18 cellular contexts compared by ENCODE assay signal in the genomic region with DNA sequence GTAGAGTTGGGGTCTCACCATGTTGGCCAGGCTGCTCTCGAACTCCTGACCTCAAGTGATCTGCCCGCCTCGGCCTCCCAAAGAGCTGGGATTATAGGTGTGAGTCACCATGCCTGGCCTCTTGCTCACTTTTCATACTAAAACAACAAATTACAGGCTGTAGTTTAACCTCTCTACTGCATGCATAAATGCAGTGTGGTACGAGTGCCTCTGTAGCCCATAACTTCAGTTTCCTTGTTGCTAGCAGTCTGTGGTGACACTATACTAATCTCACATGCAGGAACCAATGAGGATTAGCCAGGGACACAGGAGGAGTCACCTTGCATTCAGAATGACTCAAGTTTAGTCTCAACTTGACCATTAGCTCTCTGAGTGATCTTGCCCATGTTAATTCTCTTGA. TPM values are rescaled to one million over a fixed set of nuclear protein-coding genes. Genes with fewer than 3 reads are reported as not detected.
DNase-seq lines count a peak whose midpoint lies in the region; ATAC-seq, FAIRE-seq and TF ChIP-seq lines count a peak whose summit lies in the region.
"Had no signal": no experiment of that assay in that cellular context is flagged by ENCODE, and none has a peak within 500 bp of the region (broad histone marks: within the 10 kb centered on the region; RNA-seq: fewer than 3 reads in every experiment).

No MANE protein-coding gene starts in this region.

- H3K27me3 Mint-ChIP-seq in CD8-positive, alpha-beta T cell (ENCODE audit: low read depth) = no peaks in the 10 kb centered on the region
- H3K27me3 Mint-ChIP-seq in type B pancreatic cell = no peaks in the 10 kb centered on the region
- H3K27me3 Mint-ChIP-seq: activated CD4-positive, alpha-beta T cell treated with anti-CD3 and anti-CD28 coated beads, Interleukin-2, amount 10 ng/mL, durations not matched to agents 7 days and 5 days had no signal

- no peak for ATAC-seq in CD8-positive, alpha-beta T cell
- ATAC-seq in GM12878 (peak; percentile 29; the same call in 2 of the 3 replicates), mucosa of descending colon (peak; percentile 64), GM18867 (IDR thresholded peaks at IDR 0.05; ENCODE audit: unreplicated experiment) (no peak)

- no peak for DNase-seq in CD8-positive, alpha-beta T cell
- DNase-seq in HS-27A (ENCODE audit: low read depth) (peak; percentile 48), GM12878 (ENCODE audit: low read depth, low spot score) (no peak), mucosa of descending colon (no peak), type B pancreatic cell (ENCODE audit: extremely low spot score, unreplicated experiment) (no peak), DMS53 (lab: John Stamatoyannopoulos, UW) (no peak), kidney (no peak)
- DNase-seq: activated CD4-positive, alpha-beta T cell treated with anti-CD3 and anti-CD28 coated beads, Interleukin-2, amount 10 ng/mL, durations not matched to agents 7 days and 5 days; amniotic stem cell; COR-L47; effector CD8-positive, alpha-beta T cell; NCI-H1092 treated with DMSO at 0.1 percent for 48 hours; NCI-H69 had no signal

- no peaks in the 10 kb centered on the region; the same call in 1 of the 2 replicates for H4K20me1 ChIP-seq in GM12878 (ENCODE audit: control insufficient read depth, insufficient read depth)

- in situ Hi-C loops in GM12878 (cut with MboI) = no loop called here

- H3K27me3 ChIP-seq in CD8-positive, alpha-beta T cell (ENCODE audit: insufficient read depth, low read length) = no peaks in the 10 kb centered on the region
- H3K27me3 ChIP-seq in GM12878 (replicated peaks in 1 of 2; ENCODE audit: control insufficient read depth in 2 of 2, insufficient read depth in 2 of 2, low read length in 1 of 2) = no peaks in the 10 kb centered on the region
- H3K27me3 ChIP-seq: vagina had no signal

- no TSS peak for BruUV-seq in GM12878 (replicated peaks; lab: Mats Ljungman, UMichigan)

- H3K4me3 Mint-ChIP-seq in CD8-positive, alpha-beta T cell = no peak overlapping the region
- no peak overlapping the region for H3K4me3 Mint-ChIP-seq in type B pancreatic cell
- H3K4me3 Mint-ChIP-seq: activated CD4-positive, alpha-beta T cell treated with anti-CD3 and anti-CD28 coated beads, Interleukin-2, amount 10 ng/mL, durations not matched to agents 7 days and 5 days had no signal

- H3K4me1 ChIP-seq in CD8-positive, alpha-beta T cell (ENCODE audit: insufficient read depth, low read length) = peaks cover 86% of the 10 kb centered on the region
- H3K4me1 ChIP-seq in GM12878 (ENCODE audit: control insufficient read depth, insufficient read depth, low read length) = no peaks in the 10 kb centered on the region
- peaks cover 9% of the 10 kb centered on the region for H3K4me1 ChIP-seq in mucosa of descending colon (ENCODE audit: low read depth)
- peaks cover 34 to 36% of the 10 kb centered on the region in 2 donors for H3K4me1 ChIP-seq in kidney (ENCODE audit: control insufficient read depth in 1 of 2, insufficient read depth in 1 of 2, low read depth in 1 of 2, low read length in 2 of 2)

- H3K9ac ChIP-seq in GM12878 (ENCODE audit: control insufficient read depth, insufficient read depth, low read length) (no peak overlapping the region), kidney (ENCODE audit: low read length in 2 of 2) (no peak overlapping the region)

- no peaks in the 10 kb centered on the region for H3K9me3 Mint-ChIP-seq in CD8-positive, alpha-beta T cell
- no peaks in the 10 kb centered on the region for H3K9me3 Mint-ChIP-seq in type B pancreatic cell
- H3K9me3 Mint-ChIP-seq: activated CD4-positive, alpha-beta T cell treated with anti-CD3 and anti-CD28 coated beads, Interleukin-2, amount 10 ng/mL, durations not matched to agents 7 days and 5 days had no signal

- H3K4me2 ChIP-seq in GM12878 (ENCODE audit: control insufficient read depth, insufficient read depth) = no peak overlapping the region

- SMC1A ChIA-PET in GM12878 (lab: Charles Lee; ENCODE audit: uncharacterized antibody, unreplicated experiment) = no interaction called here

- no peak for TF ChIP-seq EP300 in GM12878 (IDR thresholded peaks at IDR 0.05; ENCODE audit: borderline replicate concordance in 1 of 2, control insufficient read depth in 1 of 2, low read depth in 2 of 2, low read length in 2 of 2)

- H3K36me3 Mint-ChIP-seq in CD8-positive, alpha-beta T cell = peaks cover 59% of the 10 kb centered on the region
- H3K36me3 Mint-ChIP-seq in type B pancreatic cell = no peaks in the 10 kb centered on the region

- H3K4me1 Mint-ChIP-seq in CD8-positive, alpha-beta T cell (ENCODE audit: low read depth) = peaks cover 88% of the 10 kb centered on the region
- H3K4me1 Mint-ChIP-seq in type B pancreatic cell (ENCODE audit: unreplicated experiment) = peaks cover 22% of the 10 kb centered on the region

- FAIRE-seq in GM12878 (lab: Jason Lieb, UNC) (no peak), kidney (lab: Jason Lieb, UNC) (no peak)

- CTCF ChIA-PET in CD8-positive, alpha-beta T cell (lab: Charles Lee) = interaction anchor here (1.0 to 1.9 kb wide), 3 partner anchors 9 to 52 kb away, joined by 4 to 5 read pairs (median 4); no protein-coding TSS in a partner anchor
- CTCF ChIA-PET in GM12878 (lab: Yijun Ruan, JAX) = interaction anchor here (0.6 to 0.9 kb wide), 3 partner anchors 11 to 1653 kb away, joined by 3 to 5 read pairs (median 4); no protein-coding TSS in a partner anchor

- TF ChIP-seq POLR2A in GM12878 (IDR thresholded peaks at IDR 0.05; ENCODE audit: low read depth, low read length) = no peak

- TF ChIP-seq CTCF in CD8-positive, alpha-beta T cell (IDR thresholded peaks at IDR 0.05) = no peak
- TF ChIP-seq CTCF in GM12878 (IDR thresholded peaks at IDR 0.05 in 2 of 3, conservative IDR thresholded peaks at IDR 0.05 in 1 of 3; ENCODE audit: control insufficient read depth in 2 of 3, extremely low read depth in 1 of 3, insufficient read depth in 1 of 3, low read depth in 3 of 3, low read length in 3 of 3) = no peak
- TF ChIP-seq CTCF in mucosa of descending colon (IDR thresholded peaks at IDR 0.05) = no peak
- no peak for TF ChIP-seq CTCF in type B pancreatic cell (conservative IDR thresholded peaks at IDR 0.05)
- TF ChIP-seq CTCF in kidney (IDR thresholded peaks at IDR 0.05; ENCODE audit: borderline replicate concordance, extremely low read depth, insufficient read depth) = no peak

- peak overlapping the region; percentile 77 for H3K27ac Mint-ChIP-seq in CD8-positive, alpha-beta T cell
- H3K27ac Mint-ChIP-seq in type B pancreatic cell = no peak overlapping the region
- H3K27ac Mint-ChIP-seq: activated CD4-positive, alpha-beta T cell treated with anti-CD3 and anti-CD28 coated beads, Interleukin-2, amount 10 ng/mL, durations not matched to agents 7 days and 5 days had no signal

- H3K36me3 ChIP-seq in CD8-positive, alpha-beta T cell (ENCODE audit: insufficient read depth, low read length) = peaks cover 10% of the 10 kb centered on the region
- no peaks in the 10 kb centered on the region; a peak in 2 of 4 replicates for H3K36me3 ChIP-seq in GM12878 (ENCODE audit: control insufficient read depth in 2 of 2, insufficient read depth in 2 of 2, low read length in 1 of 2)
- no peaks in the 10 kb centered on the region for H3K36me3 ChIP-seq in mucosa of descending colon (ENCODE audit: low read depth)
- H3K36me3 ChIP-seq in kidney (ENCODE audit: control insufficient read depth in 1 of 2, insufficient read depth in 2 of 2, low read length in 2 of 2) = peaks cover 0 to 4% of the 10 kb centered on the region in 2 donors
- H3K36me3 ChIP-seq: vagina had no signal

- WGBS in GM12878 (ENCODE audit: insufficient coverage, insufficient replicate concordance, low lambda C conversion rate, missing lambda C conversion rate) = 57% methylated on average over 4 of the region's 4 CpGs

- H3K9me3 ChIP-seq in CD8-positive, alpha-beta T cell (ENCODE audit: low read length) = no peaks in the 10 kb centered on the region
- H3K9me3 ChIP-seq in GM12878 (replicated peaks; ENCODE audit: control insufficient read depth, insufficient read depth, low read length) (no peaks in the 10 kb centered on the region), mucosa of descending colon (no peaks in the 10 kb centered on the region), kidney (ENCODE audit: control insufficient read depth in 1 of 2, low read length in 2 of 2) (no peaks in the 10 kb centered on the region)
- H3K9me3 ChIP-seq: vagina had no signal

- RAD21 ChIA-PET in GM12878 (lab: Charles Lee; ENCODE audit: unreplicated experiment) = no interaction called here

- TF ChIP-seq RAD21 in GM12878 (IDR thresholded peaks at IDR 0.05; ENCODE audit: insufficient read depth, low read depth, low read length) = no peak

- H3K27ac ChIP-seq in CD8-positive, alpha-beta T cell (ENCODE audit: low read depth, low read length) = no peak overlapping the region
- H3K27ac ChIP-seq in GM12878 (ENCODE audit: control insufficient read depth, insufficient read depth) (no peak overlapping the region), kidney (ENCODE audit: low read depth in 2 of 2, low read length in 2 of 2) (no peak overlapping the region)
- H3K27ac ChIP-seq: HL-60, SK-N-MC, vagina had no signal

- no peak overlapping the region for H2AFZ ChIP-seq in GM12878 (ENCODE audit: control insufficient read depth, low read depth, low read length)

- POLR2A ChIA-PET in CD8-positive, alpha-beta T cell (lab: Charles Lee) = no interaction called here
- POLR2A ChIA-PET in GM12878 (lab: Charles Lee) = no interaction called here

- intact Hi-C loops in CD8-positive, alpha-beta T cell (cut with DNase I, micrococcal nuclease) = no loop called here
- intact Hi-C loops in GM12878 (cut with micrococcal nuclease; ENCODE audit: unreplicated experiment) (no loop called here), mucosa of descending colon (cut with DNase I, micrococcal nuclease) (no loop called here), kidney (cut with DNase I) (no loop called here)

- H3K79me2 ChIP-seq in GM12878 (ENCODE audit: control insufficient read depth, insufficient read depth, low read length) = no peaks in the 10 kb centered on the region; the same call in 1 of the 2 replicates

- H3K4me3 ChIP-seq in CD8-positive, alpha-beta T cell (ENCODE audit: low read depth, low read length) = no peak overlapping the region
- H3K4me3 ChIP-seq in GM12878 = no peak overlapping the region
- H3K4me3 ChIP-seq in mucosa of descending colon = no peak overlapping the region
- H3K4me3 ChIP-seq in kidney (ENCODE audit: low read length in 2 of 2) = no peak overlapping the region
- H3K4me3 ChIP-seq: SK-N-MC, skin epidermis, vagina had no signal

RNA-seq across cellular contexts. Expression of gene HMOX2, which starts 20.1 kb away (rescaled TPM):
- total RNA-seq in CD8-positive, alpha-beta T cell = 10 to 100 TPM; 31.7 to 36.4 TPM
- 23.0 and 24.2 TPM in 2 replicates for total RNA-seq in GM12878 (2013; cell fraction: nucleolus; rRNA removed)
- 58.9 and 61.9 TPM in 2 replicates for total RNA-seq in GM12878 (2014; rRNA removed)
- 47.7 and 51.2 TPM in 2 replicates for total RNA-seq in GM12878 (2014; rRNA removed; fragmentation: Illumina TruSeq; extraction: Trizol)
- 53.3 and 56.2 TPM in 2 replicates for total RNA-seq in GM12878 (2021)
- polyA plus RNA-seq in GM12878 (2011; ENCODE audit: low read depth) = 19.3 TPM
- polyA plus RNA-seq in GM12878 (2011; rRNA removed) = 50.4 and 56.7 TPM in 2 replicates
- polyA plus RNA-seq in GM12878 (2011; cell fraction: cytosol; rRNA removed) = 66.7 and 89.0 TPM in 2 replicates
- 39.7 and 44.0 TPM in 2 replicates for polyA plus RNA-seq in GM12878 (2011; cell fraction: nucleus; rRNA removed)
- 29.2 and 32.3 TPM in 2 replicates for polyA plus RNA-seq in GM12878 (2012)
- 47.8 and 61.5 TPM in 2 replicates for polyA plus RNA-seq in GM12878 (2014; fragmentation: Illumina TruSeq; extraction: Trizol)
- polyA plus RNA-seq in GM12878 (2014; fragmentation: Nextera tagmentation; extraction: Ambion mirVana) = 10 to 100 TPM; 26.4 to 37.7 TPM
- polyA plus RNA-seq in GM12878 (2014; rRNA removed) = 70.6 and 70.8 TPM in 2 replicates
- polyA plus RNA-seq in GM12878 (2016; fragmentation: Nextera tagmentation; extraction: Ambion mirVana) = 100 to 1,000 TPM in 1 of 2 experiments, 10 to 100 TPM in 1; 85.7 to 111 TPM
- polyA minus RNA-seq in GM12878 (2011; rRNA and poly(A)+ RNA removed) = 53.3 and 62.8 TPM in 2 replicates
- polyA minus RNA-seq in GM12878 (2011; cell fraction: cytosol; rRNA and poly(A)+ RNA removed) = 14.0 and 16.1 TPM in 2 replicates
- polyA minus RNA-seq in GM12878 (2011; cell fraction: nucleus; rRNA and poly(A)+ RNA removed) = 10.4 and 24.4 TPM in 2 replicates
- total RNA-seq in mucosa of descending colon = 10 to 100 TPM; 36.0 to 52.7 (median 49.3) TPM
- 37.8 and 46.2 TPM in 2 replicates for total RNA-seq in type B pancreatic cell (ENCODE audit: low replicate concordance)
- 56.4 TPM for total RNA-seq in kidney
- polyA plus RNA-seq in kidney (ENCODE audit: insufficient read depth, low read depth, low replicate concordance) = 116 TPM

RNA-seq across cellular contexts. Expression of gene NMRAL1, which starts 21.9 kb away (rescaled TPM):
- 10 to 100 TPM; 30.5 to 31.8 TPM for total RNA-seq in CD8-positive, alpha-beta T cell
- 33.4 and 44.6 TPM in 2 replicates for total RNA-seq in GM12878 (2013; cell fraction: nucleolus; rRNA removed)
- total RNA-seq in GM12878 (2014; rRNA removed) = 69.7 and 74.8 TPM in 2 replicates
- 41.6 and 52.5 TPM in 2 replicates for total RNA-seq in GM12878 (2014; rRNA removed; fragmentation: Illumina TruSeq; extraction: Trizol)
- total RNA-seq in GM12878 (2021) = 66.0 and 72.4 TPM in 2 replicates
- 30.3 TPM for polyA plus RNA-seq in GM12878 (2011; ENCODE audit: low read depth)
- polyA plus RNA-seq in GM12878 (2011; rRNA removed) = 19.9 and 33.7 TPM in 2 replicates
- polyA plus RNA-seq in GM12878 (2011; cell fraction: cytosol; rRNA removed) = 84.5 and 92.5 TPM in 2 replicates
- polyA plus RNA-seq in GM12878 (2011; cell fraction: nucleus; rRNA removed) = 54.1 and 72.8 TPM in 2 replicates
- polyA plus RNA-seq in GM12878 (2012) = 39.9 and 42.7 TPM in 2 replicates
- polyA plus RNA-seq in GM12878 (2014; fragmentation: Illumina TruSeq; extraction: Trizol) = 14.9 and 36.5 TPM in 2 replicates
- 10 to 100 TPM in 1 of 2 experiments, 1 to 10 TPM in 1; 4.8 to 11.2 TPM for polyA plus RNA-seq in GM12878 (2014; fragmentation: Nextera tagmentation; extraction: Ambion mirVana)
- 74.2 and 74.4 TPM in 2 replicates for polyA plus RNA-seq in GM12878 (2014; rRNA removed)
- 100 to 1,000 TPM in 1 of 2 experiments, 10 to 100 TPM in 1; 84.1 to 102 TPM for polyA plus RNA-seq in GM12878 (2016; fragmentation: Nextera tagmentation; extraction: Ambion mirVana)
- 32.2 and 58.4 TPM in 2 replicates for polyA minus RNA-seq in GM12878 (2011; rRNA and poly(A)+ RNA removed)
- polyA minus RNA-seq in GM12878 (2011; cell fraction: cytosol; rRNA and poly(A)+ RNA removed) = 16.3 and 19.1 TPM in 2 replicates
- polyA minus RNA-seq in GM12878 (2011; cell fraction: nucleus; rRNA and poly(A)+ RNA removed) = 9.1 and 22.4 TPM in 2 replicates
- total RNA-seq in mucosa of descending colon = 10 to 100 TPM; 32.4 to 48.9 (median 38.4) TPM
- total RNA-seq in type B pancreatic cell (ENCODE audit: low replicate concordance) = 48.3 and 49.1 TPM in 2 replicates
- total RNA-seq in kidney = 54.9 TPM
- 94.1 TPM for polyA plus RNA-seq in kidney (ENCODE audit: insufficient read depth, low read depth, low replicate concordance)

RNA-seq across cellular contexts. Expression of gene CDIP1, which starts 42.3 kb away (rescaled TPM):
- total RNA-seq in CD8-positive, alpha-beta T cell = 10 to 100 TPM; 21.7 to 25.0 TPM
- 11.0 and 13.8 TPM in 2 replicates for total RNA-seq in GM12878 (2013; cell fraction: nucleolus; rRNA removed)
- total RNA-seq in GM12878 (2014; rRNA removed) (14.2 and 15.6 TPM in 2 replicates), GM12878 (2014; rRNA removed; fragmentation: Illumina TruSeq; extraction: Trizol) (7.6 and 9.1 TPM in 2 replicates), GM12878 (2021) (27.8 and 28.2 TPM in 2 replicates), mucosa of descending colon (10 to 100 TPM; 16.9 to 23.5 (median 19.6) TPM), type B pancreatic cell (ENCODE audit: low replicate concordance) (19.2 and 41.3 TPM in 2 replicates), kidney (40.8 TPM)
- 7.1 TPM for polyA plus RNA-seq in GM12878 (2011; ENCODE audit: low read depth)
- polyA plus RNA-seq in GM12878 (2011; rRNA removed) (3.1 and 11.0 TPM in 2 replicates), GM12878 (2014; fragmentation: Illumina TruSeq; extraction: Trizol) (10.3 and 17.5 TPM in 2 replicates), GM12878 (2014; fragmentation: Nextera tagmentation; extraction: Ambion mirVana) (1 to 10 TPM; 6.1 to 7.2 TPM), GM12878 (2014; rRNA removed) (11.5 and 12.0 TPM in 2 replicates), GM12878 (2016; fragmentation: Nextera tagmentation; extraction: Ambion mirVana) (10 to 100 TPM; 29.4 to 32.4 TPM), kidney (ENCODE audit: insufficient read depth, low read depth, low replicate concordance) (80.4 TPM)
- 10.3 and 14.9 TPM in 2 replicates for polyA plus RNA-seq in GM12878 (2011; cell fraction: cytosol; rRNA removed)
- 16.2 and 17.7 TPM in 2 replicates for polyA plus RNA-seq in GM12878 (2011; cell fraction: nucleus; rRNA removed)
- 15.1 and 15.2 TPM in 2 replicates for polyA plus RNA-seq in GM12878 (2012)
- polyA minus RNA-seq in GM12878 (2011; rRNA and poly(A)+ RNA removed) = 8.3 and 8.5 TPM in 2 replicates
- polyA minus RNA-seq in GM12878 (2011; cell fraction: cytosol; rRNA and poly(A)+ RNA removed) = 8.6 TPM in 2 replicates
- polyA minus RNA-seq in GM12878 (2011; cell fraction: nucleus; rRNA and poly(A)+ RNA removed) = 5.6 and 6.6 TPM in 2 replicates

RNA-seq across cellular contexts. Expression of gene C16orf96, which starts 59.8 kb away (rescaled TPM):
- under 1 TPM; 0.27 to 0.42 TPM for total RNA-seq in CD8-positive, alpha-beta T cell
- 0.22 and 0.35 TPM in 2 replicates for total RNA-seq in GM12878 (2013; cell fraction: nucleolus; rRNA removed)
- total RNA-seq in GM12878 (2014; rRNA removed) = not detected in 2 replicates
- not detected in 2 replicates for total RNA-seq in GM12878 (2014; rRNA removed; fragmentation: Illumina TruSeq; extraction: Trizol)
- 0.05 and 0.08 TPM in 2 replicates for total RNA-seq in GM12878 (2021)
- polyA plus RNA-seq in GM12878 (2011; ENCODE audit: low read depth) = not detected
- 0.01 TPM in 1 of 2 replicates, not detected in the other for polyA plus RNA-seq in GM12878 (2011; rRNA removed)
- 0.01 TPM in 1 of 2 replicates, not detected in the other for polyA plus RNA-seq in GM12878 (2011; cell fraction: cytosol; rRNA removed)
- polyA plus RNA-seq in GM12878 (2011; cell fraction: nucleus; rRNA removed) = 0.04 TPM in 2 replicates
- 0.06 TPM in 1 of 2 replicates, not detected in the other for polyA plus RNA-seq in GM12878 (2012)
- polyA plus RNA-seq in GM12878 (2014; fragmentation: Illumina TruSeq; extraction: Trizol) = 0.01 TPM in 1 of 2 replicates, not detected in the other
- not detected for polyA plus RNA-seq in GM12878 (2014; fragmentation: Nextera tagmentation; extraction: Ambion mirVana)
- polyA plus RNA-seq in GM12878 (2014; rRNA removed) = 0.04 TPM in 1 of 2 replicates, not detected in the other
- not detected for polyA plus RNA-seq in GM12878 (2016; fragmentation: Nextera tagmentation; extraction: Ambion mirVana)
- polyA minus RNA-seq in GM12878 (2011; rRNA and poly(A)+ RNA removed) = 0.15 TPM in 1 of 2 replicates, not detected in the other
- not detected in 2 replicates for polyA minus RNA-seq in GM12878 (2011; cell fraction: cytosol; rRNA and poly(A)+ RNA removed)
- not detected in 2 replicates for polyA minus RNA-seq in GM12878 (2011; cell fraction: nucleus; rRNA and poly(A)+ RNA removed)
- total RNA-seq in mucosa of descending colon = not detected
- total RNA-seq in type B pancreatic cell (ENCODE audit: low replicate concordance) = 0.14 and 0.43 TPM in 2 replicates
- 0.16 TPM for total RNA-seq in kidney
- 0.13 TPM for polyA plus RNA-seq in kidney (ENCODE audit: insufficient read depth, low read depth, low replicate concordance)
- total RNA-seq: vagina had no signal

Comparison
In these comparisons a context has a peak if more than half of its experiments do, and no peak if none do; other contexts are left out.
1. ATAC-seq: peak in GM12878 (single experiment) and mucosa of descending colon (single experiment); none in CD8-positive, alpha-beta T cell (single experiment) and GM18867 (single experiment).